Comparison of ENCODE assay signal across 8 cellular contexts in genomic region chr13:91347996-91348905, GRCh38. TPM values are rescaled to one million over a fixed set of nuclear protein-coding genes. Genes with fewer than 3 reads are reported as not detected.
DNase-seq lines count a peak whose midpoint lies in the region; ATAC-seq and TF ChIP-seq lines count a peak whose summit lies in the region.

No MANE protein-coding gene starts in this region.

- POLR2A ChIA-PET in PC-3 (lab: Charles Lee; ENCODE audit: unreplicated experiment) = no interaction called here

- H3K27me3 Mint-ChIP-seq in osteocyte (ENCODE audit: unreplicated experiment) = peaks cover 26% of the 10 kb centered on the region

- CTCF ChIA-PET in PC-3 (lab: Charles Lee) = no interaction called here

- peak; percentile 36 for ATAC-seq in HG02798 (IDR thresholded peaks at IDR 0.05; ENCODE audit: poor library complexity, unreplicated experiment)
- peak; percentile 55 for ATAC-seq in PC-3
- ATAC-seq in gastroesophageal sphincter = peak; percentile 78

- TF ChIP-seq CTCF in PC-3 (conservative IDR thresholded peaks at IDR 0.05; ENCODE audit: low read depth, low read length) (no peak), gastroesophageal sphincter (IDR thresholded peaks at IDR 0.05) (peak in 2 of 4 experiments; percentile 19 to 48), osteocyte (IDR thresholded peaks at IDR 0.05) (peak; percentile 39), tibial nerve (IDR thresholded peaks at IDR 0.05) (peak in 1 of 5 experiments; percentile 5)

- intact Hi-C loops in PC-3 (cut with micrococcal nuclease) = loop anchor here (5.0 kb wide), 1 partner anchor 36 kb away; no protein-coding TSS in a partner anchor

- peak overlapping the region; percentile 97 for H3K9ac ChIP-seq in PC-3 (ENCODE audit: low read length)

- H3K27ac ChIP-seq in PC-3 (ENCODE audit: low read length) (peak overlapping the region; percentile 50; the same call in 1 of the 2 replicates), gastroesophageal sphincter (peak overlapping the region; percentile 59 to 97 (median 96)), tibial nerve (peak overlapping the region; percentile 76 to 99 (median 94))

- no peak overlapping the region for H2AFZ ChIP-seq in PC-3 (ENCODE audit: low read length)

- H3K4me1 ChIP-seq in PC-3 (ENCODE audit: insufficient read depth, low read length) = peaks cover 20% of the 10 kb centered on the region
- peaks cover 0 to 45% (median 0%) of the 10 kb centered on the region in 3 donors for H3K4me1 ChIP-seq in gastroesophageal sphincter
- peaks cover 0 to 47% (median 21%) of the 10 kb centered on the region in 4 donors for H3K4me1 ChIP-seq in tibial nerve

- no peaks in the 10 kb centered on the region for H3K9me2 ChIP-seq in PC-3 (replicated peaks; ENCODE audit: low read length)

- peak overlapping the region; percentile 58 for H3K4me3 Mint-ChIP-seq in osteocyte (ENCODE audit: unreplicated experiment)

- H3F3A ChIP-seq in PC-3 (ENCODE audit: low read length, unreplicated experiment) = no peaks in the 10 kb centered on the region

- peaks cover 39% of the 10 kb centered on the region for H4K20me1 ChIP-seq in PC-3 (ENCODE audit: low read length)

- DNase-seq in DMS53 (lab: John Stamatoyannopoulos, UW) (peak; percentile 46), DMS53 treated with DMSO at 0.1 percent for 48 hours (lab: John Stamatoyannopoulos, UW; ENCODE audit: unreplicated experiment) (no peak), PC-3 (no peak), osteocyte (ENCODE audit: extremely low spot score, unreplicated experiment) (peak; percentile 84), tibial nerve (ENCODE audit: low spot score in 2 of 2) (peak; percentile 20 to 27)
- DNase-seq in activated gamma-delta T cell treated with anti-CD3 and anti-CD28 coated beads, Interleukin-2, amount 50 U/mL, for 16 hours (ENCODE audit: low read depth) = peak; percentile 56

- peak overlapping the region; percentile 93; the same call in 1 of the 2 replicates for H3K4me2 ChIP-seq in PC-3 (ENCODE audit: low read length)

- TF ChIP-seq POLR2A in gastroesophageal sphincter (IDR thresholded peaks at IDR 0.05) (peak; percentile 32 to 33), tibial nerve (IDR thresholded peaks at IDR 0.05) (no peak)

- no peaks in the 10 kb centered on the region for H3K9me3 Mint-ChIP-seq in osteocyte (ENCODE audit: unreplicated experiment)

- H3K9me3 ChIP-seq in PC-3 (ENCODE audit: low read length) (no peaks in the 10 kb centered on the region), gastroesophageal sphincter (no peaks in the 10 kb centered on the region), tibial nerve (no peaks in the 10 kb centered on the region)

- TF ChIP-seq EP300 in gastroesophageal sphincter (IDR thresholded peaks at IDR 0.05) = no peak
- no peak for TF ChIP-seq EP300 in tibial nerve (IDR thresholded peaks at IDR 0.05)

- H3K27ac Mint-ChIP-seq in osteocyte (ENCODE audit: unreplicated experiment) = no peak overlapping the region

- H3K36me3 Mint-ChIP-seq in osteocyte (ENCODE audit: unreplicated experiment) = peaks cover 12% of the 10 kb centered on the region

- H3K4me3 ChIP-seq in PC-3 (ENCODE audit: low read length) (peak overlapping the region; percentile 90), gastroesophageal sphincter (peak overlapping the region; percentile 64 to 98), tibial nerve (peak overlapping the region; percentile 39 to 99 (median 81))

- peaks cover 40% of the 10 kb centered on the region for H3K4me1 Mint-ChIP-seq in osteocyte (ENCODE audit: unreplicated experiment)

- H3K79me2 ChIP-seq in PC-3 (ENCODE audit: low read length) = peaks cover 43% of the 10 kb centered on the region

- H3K36me3 ChIP-seq in PC-3 (ENCODE audit: low read depth, low read length) = peaks cover 40% of the 10 kb centered on the region
- H3K36me3 ChIP-seq in gastroesophageal sphincter = peaks cover 0 to 27% of the 10 kb centered on the region in 2 donors
- H3K36me3 ChIP-seq in tibial nerve = peaks cover 0 to 10% (median 0%) of the 10 kb centered on the region in 3 donors

- no TSS peak for BruUV-seq in PC-3 (replicated peaks; lab: Mats Ljungman, UMichigan)

- WGBS in gastroesophageal sphincter (ENCODE audit: low coverage in 1 of 2), 2 donors = no CpG with 5 or more reads among the region's 141 CpGs
- 0% methylated on average over 4 of the region's 141 CpGs; no CpG with 5 or more reads in 1 of the 2 donors for WGBS in tibial nerve, 2 donors

- H3K27me3 ChIP-seq in PC-3 (ENCODE audit: low read length) (peaks cover 34% of the 10 kb centered on the region), gastroesophageal sphincter (peaks cover 20% of the 10 kb centered on the region), tibial nerve (no peaks in the 10 kb centered on the region)

RNA-seq across cellular contexts. Expression of gene MIR17HG, which starts 0.8 kb away (rescaled TPM):
- total RNA-seq in PC-3 (2014; rRNA removed) (5.5 and 5.6 TPM in 2 replicates), gastroesophageal sphincter (1 to 10 TPM in 2 of 4 donors, under 1 TPM in 2; 0.27 to 9.3 (median 2.2) TPM), osteocyte (2.4 and 3.1 TPM in 2 replicates), tibial nerve (1 to 10 TPM; 2.2 to 5.7 (median 3.3) TPM)

RNA-seq across cellular contexts. Expression of gene GPC5, which starts 50.2 kb away (rescaled TPM):
- total RNA-seq in PC-3 (2014; rRNA removed) (not detected in 2 replicates), gastroesophageal sphincter (under 1 TPM in 1 of 4 donors, not detected in 3; 0.47 TPM), osteocyte (12.3 and 12.9 TPM in 2 replicates), tibial nerve (1 to 10 TPM in 3 of 4 donors, not detected in 1; 3.7 to 5.7 (median 4.2) TPM)

Comparison
In these comparisons a context has a peak if more than half of its experiments do, and no peak if none do; other contexts are left out.
1. DNase-seq: peak in DMS53 (single experiment), activated gamma-delta T cell treated with anti-CD3 and anti-CD28 coated beads, Interleukin-2, amount 50 U/mL, for 16 hours (single experiment), osteocyte (single experiment) and tibial nerve (2 of 2); none in DMS53 treated with DMSO at 0.1 percent for 48 hours (single experiment) and PC-3 (single experiment).
2. POLR2A ChIP-seq: peak in gastroesophageal sphincter (2 of 2); none in tibial nerve (0 of 2).
3. Peak in every context shown above with its lines, with median percentiles within 50 percentile points of each other: ATAC-seq, H3K27ac ChIP-seq and H3K4me3 ChIP-seq.